Comparison of ENCODE assay signal across 30 cellular contexts in genomic region chr3:182973047-182973446, GRCh38.
"Had no signal": no experiment of that assay in that cellular context is flagged by ENCODE, and none has a peak within 500 bp of the region (broad histone marks: within the 10 kb centered on the region; RNA-seq: fewer than 3 reads in every experiment).

No MANE protein-coding gene starts in this region.

- H3K36me3 ChIP-seq: Peyer's patch, WERI-Rb-1 had no signal

- H3K27ac ChIP-seq: KMS-11, Peyer's patch, WERI-Rb-1 had no signal

- H3K9me3 ChIP-seq: Peyer's patch had no signal

- H3K4me3 Mint-ChIP-seq: activated CD8-positive, alpha-beta T cell treated with anti-CD3 and anti-CD28 coated beads for 36 hours; activated naive CD4-positive, alpha-beta T cell treated with anti-CD3 and anti-CD28 coated beads, Interleukin-2, amount 50 U/mL, for 24 hours; activated naive CD8-positive, alpha-beta T cell treated with anti-CD3 and anti-CD28 coated beads, Interleukin-2, amount 10 ng/mL, durations not matched to agents 7 days and 5 days; activated T-cell treated with anti-CD3 and anti-CD28 coated beads, Interleukin-2, amount 50 U/mL, for 24 hours; brain had no signal

- H3K27me3 Mint-ChIP-seq: activated CD8-positive, alpha-beta T cell treated with anti-CD3 and anti-CD28 coated beads for 36 hours; activated naive CD4-positive, alpha-beta T cell treated with anti-CD3 and anti-CD28 coated beads, Interleukin-2, amount 50 U/mL, for 24 hours; activated naive CD8-positive, alpha-beta T cell treated with anti-CD3 and anti-CD28 coated beads, Interleukin-2, amount 10 ng/mL, durations not matched to agents 7 days and 5 days; activated T-cell treated with anti-CD3 and anti-CD28 coated beads, Interleukin-2, amount 50 U/mL, for 24 hours; brain had no signal

- H3K27me3 ChIP-seq: Peyer's patch had no signal

- H3K9me3 Mint-ChIP-seq: activated CD8-positive, alpha-beta T cell treated with anti-CD3 and anti-CD28 coated beads for 36 hours; activated naive CD4-positive, alpha-beta T cell treated with anti-CD3 and anti-CD28 coated beads, Interleukin-2, amount 50 U/mL, for 24 hours; activated naive CD8-positive, alpha-beta T cell treated with anti-CD3 and anti-CD28 coated beads, Interleukin-2, amount 10 ng/mL, durations not matched to agents 7 days and 5 days; activated T-cell treated with anti-CD3 and anti-CD28 coated beads, Interleukin-2, amount 50 U/mL, for 24 hours; activated T-helper 2 cell treated with anti-CD3 and anti-CD28 coated beads, Interferon-gamma antibody, Interleukin-2, Interleukin-4, amounts not matched to agents 10 μg/mL and 5 μg/mL and 100 μg/mL, durations not matched to agents 14 hours and 24 hours and 36 hours; brain had no signal

- DNase-seq: activated CD4-positive, alpha-beta T cell treated with anti-CD3 and anti-CD28 coated beads for 1 hour; activated CD4-positive, alpha-beta T cell treated with anti-CD3 and anti-CD28 coated beads for 48 hours; activated CD4-positive, CD25-positive, alpha-beta regulatory T cell; activated CD8-positive, alpha-beta T cell treated with anti-CD3 and anti-CD28 coated beads for 36 hours; activated gamma-delta T cell; activated naive CD4-positive, alpha-beta T cell treated with Interleukin-2 at 50 U/mL for 16 hours; activated naive CD8-positive, alpha-beta T cell treated with anti-CD3 and anti-CD28 coated beads, Interleukin-2, amount 10 ng/mL, durations not matched to agents 7 days and 5 days; activated T-cell treated with anti-CD3 and anti-CD28 coated beads, Interleukin-2, amount 50 U/mL, for 24 hours; anterior cingulate cortex; caudate nucleus; cerebellar nuclear complex; NCI-H1092 treated with DMSO at 0.1 percent for 48 hours; NCI-H1417 treated with DMSO at 0.1 percent for 48 hours; NCI-H187 treated with DMSO at 0.1 percent for 48 hours; NCI-H2081; NCI-H2171 treated with DMSO at 0.1 percent for 48 hours; NCI-H2227 treated with DMSO at 0.1 percent for 48 hours; NCI-H446 treated with DMSO at 0.1 percent for 48 hours; NCI-H524; Peyer's patch; SW 1271; T-helper 1 cell; T-helper 2 cell; T-helper 9 cell; WERI-Rb-1 had no signal

- ATAC-seq: activated CD8-positive, alpha-beta T cell treated with anti-CD3 and anti-CD28 coated beads for 36 hours; Right ventricle myocardium inferior had no signal

- H3K9ac ChIP-seq: KMS-11 had no signal

- H3K4me3 ChIP-seq: Peyer's patch had no signal

- H3K27ac Mint-ChIP-seq: activated CD8-positive, alpha-beta T cell treated with anti-CD3 and anti-CD28 coated beads for 36 hours; activated naive CD8-positive, alpha-beta T cell treated with anti-CD3 and anti-CD28 coated beads, Interleukin-2, amount 10 ng/mL, durations not matched to agents 7 days and 5 days; activated T-cell treated with anti-CD3 and anti-CD28 coated beads, Interleukin-2, amount 50 U/mL, for 24 hours; activated T-helper 2 cell treated with anti-CD3 and anti-CD28 coated beads, Interferon-gamma antibody, Interleukin-2, Interleukin-4, amounts not matched to agents 10 μg/mL and 5 μg/mL and 100 μg/mL, durations not matched to agents 14 hours and 24 hours and 36 hours; brain had no signal
